19 cellular contexts compared by ENCODE assay signal in genomic region chr2:229616433-229616832, GRCh38.
A peak's percentile ranks its signal among the peaks of the same experiment; 100 is the strongest.
DNase-seq lines count a peak whose midpoint lies in the region.
"Had no signal": no experiment of that assay in that cellular context is flagged by ENCODE, and none has a peak within 500 bp of the region (broad histone marks: within the 10 kb centered on the region; RNA-seq: fewer than 3 reads in every experiment).

No MANE protein-coding gene starts in this region.

- no peak overlapping the region for H2BK120ac ChIP-seq in mesenchymal stem cell (ENCODE audit: low read depth, low read length)

- no peaks in the 10 kb centered on the region for H3K27me3 ChIP-seq in layer of hippocampus (ENCODE audit: control insufficient read depth, insufficient read depth, low read length)
- no peaks in the 10 kb centered on the region for H3K27me3 ChIP-seq in mesenchymal stem cell (ENCODE audit: control insufficient read depth in 1 of 2, insufficient read depth in 1 of 2, low read length in 2 of 2)
- H3K27me3 ChIP-seq: BE2C; BLaER1 treated with 17β-estradiol and CSF1 and Interleukin-3, amounts not matched to agents 10 nM and 100 nM had no signal

- H4K91ac ChIP-seq in mesenchymal stem cell (ENCODE audit: low read length) = no peak overlapping the region

- H4K8ac ChIP-seq in mesenchymal stem cell (ENCODE audit: low read length) = no peak overlapping the region

- no peaks in the 10 kb centered on the region for H3K4me1 ChIP-seq in mesenchymal stem cell (ENCODE audit: control insufficient read depth, insufficient read depth, low read depth, low read length)
- H3K4me1 ChIP-seq: BE2C; BLaER1 treated with 17β-estradiol and CSF1 and Interleukin-3, amounts not matched to agents 10 nM and 100 nM; HAP-1 had no signal

- no peak overlapping the region for H3K4ac ChIP-seq in mesenchymal stem cell (ENCODE audit: low read depth in 1 of 2, low read length in 2 of 2)

- H3K14ac ChIP-seq in mesenchymal stem cell (ENCODE audit: low read length in 2 of 2) = no peak overlapping the region

- no peak overlapping the region for H3K4me3 ChIP-seq in mesenchymal stem cell (ENCODE audit: insufficient read depth in 1 of 2, low read depth in 1 of 2, low read length in 2 of 2)
- H3K4me3 ChIP-seq: BLaER1 treated with 17β-estradiol and CSF1 and Interleukin-3, amounts not matched to agents 10 nM and 100 nM; GM12878; HAP-1 had no signal

- H3K79me1 ChIP-seq in mesenchymal stem cell (replicated peaks; ENCODE audit: low read length, poor library complexity, severe bottlenecking) = no peaks in the 10 kb centered on the region

- no peak overlapping the region for H2AK5ac ChIP-seq in mesenchymal stem cell (ENCODE audit: low read length, severe bottlenecking)

- H3K18ac ChIP-seq in mesenchymal stem cell (ENCODE audit: low read depth in 1 of 2, low read length in 2 of 2) = no peak overlapping the region

- H3K36me3 ChIP-seq in mesenchymal stem cell (ENCODE audit: control insufficient read depth in 1 of 2, insufficient read depth in 2 of 2, low read depth in 1 of 2, low read length in 2 of 2) = no peaks in the 10 kb centered on the region
- H3K36me3 ChIP-seq: BE2C; BLaER1 treated with 17β-estradiol and CSF1 and Interleukin-3, amounts not matched to agents 10 nM and 100 nM; HAP-1 had no signal

- WGBS in mesenchymal stem cell = 70% methylated on average over 3 of the region's 3 CpGs

- no peak overlapping the region for H2BK15ac ChIP-seq in mesenchymal stem cell (ENCODE audit: low read depth, poor library complexity, severe bottlenecking)

- H2AFZ ChIP-seq in mesenchymal stem cell (ENCODE audit: low read depth, low read length) = no peak overlapping the region

- H2BK12ac ChIP-seq in mesenchymal stem cell (ENCODE audit: low read length in 2 of 2) = no peak overlapping the region

- DNase-seq in Ammon's horn (ENCODE audit: low spot score) (peak; percentile 24), substantia nigra (lab: John Stamatoyannopoulos, UW) (peak in 3 of 49 donors; percentile 16 to 34 (median 28)), NAMALWA (ENCODE audit: low spot score) (no peak), mesenchymal stem cell (no peak), NCI-H1417 treated with DMSO at 0.1 percent for 48 hours (lab: John Stamatoyannopoulos, UW) (no peak)
- DNase-seq: BE2C; CD4-positive, alpha-beta T cell; CD8-positive, alpha-beta memory T cell; DMS 273 treated with DMSO at 0.1 percent for 48 hours; DMS79; EL; GDM1; GOT3; HFFc6 had no signal

- H3K9me3 ChIP-seq in mesenchymal stem cell (ENCODE audit: control insufficient read depth, low read length) = no peaks in the 10 kb centered on the region
- H3K9me3 ChIP-seq: BE2C; BLaER1 treated with 17β-estradiol and CSF1 and Interleukin-3, amounts not matched to agents 10 nM and 100 nM; HAP-1 had no signal

- no peak overlapping the region for H2BK5ac ChIP-seq in mesenchymal stem cell (ENCODE audit: low read depth, low read length, poor library complexity, severe bottlenecking)

- peak overlapping the region; percentile 20 for H3K27ac ChIP-seq in layer of hippocampus (ENCODE audit: low read depth, low read length)
- peak overlapping the region; percentile 68 for H3K27ac ChIP-seq in substantia nigra (ENCODE audit: low read depth, low read length, poor library complexity, severe bottlenecking)
- H3K27ac ChIP-seq in mesenchymal stem cell (ENCODE audit: low read length, poor library complexity, severe bottlenecking) = no peak overlapping the region
- H3K27ac ChIP-seq: 22Rv1; BLaER1 treated with 17β-estradiol and CSF1 and Interleukin-3, amounts not matched to agents 10 nM and 100 nM had no signal

- no peak overlapping the region for H3K23ac ChIP-seq in mesenchymal stem cell (ENCODE audit: low read length in 2 of 2)

- H3K4me2 ChIP-seq in mesenchymal stem cell (ENCODE audit: low read length, poor library complexity, severe bottlenecking) = no peak overlapping the region
- H3K4me2 ChIP-seq: BLaER1 treated with 17β-estradiol and CSF1 and Interleukin-3, amounts not matched to agents 10 nM and 100 nM had no signal

- H3K9ac ChIP-seq in mesenchymal stem cell (ENCODE audit: low read length) = no peak overlapping the region
- H3K9ac ChIP-seq: BLaER1 treated with 17β-estradiol and CSF1 and Interleukin-3, amounts not matched to agents 10 nM and 100 nM had no signal
